Comparison of ENCODE assay signal across 36 cellular contexts in the genomic region with DNA sequence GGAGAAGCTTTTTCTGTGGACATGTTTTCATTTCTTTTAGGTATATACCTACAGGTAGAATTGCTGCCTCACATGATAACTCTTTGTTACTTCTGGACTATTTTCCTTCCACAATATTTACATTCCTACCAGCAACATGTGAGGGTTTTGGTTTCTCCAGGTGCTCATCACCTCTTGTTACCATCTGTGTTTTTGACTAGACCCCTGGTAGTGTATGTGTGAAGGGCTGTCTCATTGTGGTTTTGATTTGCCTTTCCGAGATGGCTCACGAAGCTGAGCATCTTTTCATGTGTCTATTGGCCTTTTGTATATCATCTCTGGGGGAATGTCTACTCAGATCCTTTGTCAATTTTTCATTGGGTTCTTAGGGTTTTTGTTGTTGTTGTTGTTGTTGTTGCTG. TPM values are rescaled to one million over a fixed set of nuclear protein-coding genes. Genes with fewer than 3 reads are reported as not detected.
"Had no signal": no experiment of that assay in that cellular context is flagged by ENCODE, and none has a peak within 500 bp of the region (broad histone marks: within the 10 kb centered on the region; RNA-seq: fewer than 3 reads in every experiment).

No MANE protein-coding gene starts in this region.

- H3K9me3 Mint-ChIP-seq: activated naive CD4-positive, alpha-beta T cell treated with anti-CD3 and anti-CD28 coated beads for 36 hours; activated naive CD4-positive, alpha-beta T cell treated with anti-CD3 and anti-CD28 coated beads, Interleukin-2, amount 10 ng/mL, durations not matched to agents 7 days and 5 days; activated naive CD4-positive, alpha-beta T cell treated with anti-CD3 and anti-CD28 coated beads, Interleukin-2, amount 50 U/mL, for 24 hours; activated naive CD4-positive, alpha-beta T cell treated with anti-CD3 and anti-CD28 coated beads, Interleukin-2, amount 50 U/mL, for 72 hours; activated naive CD8-positive, alpha-beta T cell treated with anti-CD3 and anti-CD28 coated beads for 36 hours; activated naive CD8-positive, alpha-beta T cell treated with anti-CD3 and anti-CD28 coated beads, Interleukin-2, amount 10 ng/mL, durations not matched to agents 7 days and 5 days; activated naive CD8-positive, alpha-beta T cell treated with anti-CD3 and anti-CD28 coated beads, Interleukin-2, amount 50 U/mL, for 24 hours; activated T-cell treated with anti-CD3 and anti-CD28 coated beads, Interleukin-2, amount 50 U/mL, for 4 hours; activated T-helper 1 cell treated with anti-CD3 and anti-CD28 coated beads, Interleukin-12 subunit alpha, Interleukin-12 subunit beta, Interleukin-2, Interleukin-4 antibody, amounts not matched to agents 30 ng/mL and 10 ng/mL and 1 ng/mL, durations not matched to agents 14 hours and 24 hours and 36 hours; activated T-helper 17 cell treated with anti-CD3 and anti-CD28 coated beads, Interleukin-2, amount 50 U/mL, for 72 hours; activated T-helper 2 cell treated with anti-CD3 and anti-CD28 coated beads, Interferon-gamma antibody, Interleukin-2, Interleukin-4, amounts not matched to agents 10 μg/mL and 5 μg/mL and 100 μg/mL, durations not matched to agents 14 hours and 24 hours and 36 hours; brain; central memory CD8-positive, alpha-beta T cell had no signal

- H3K4me3 Mint-ChIP-seq: activated naive CD4-positive, alpha-beta T cell treated with anti-CD3 and anti-CD28 coated beads for 36 hours; activated naive CD4-positive, alpha-beta T cell treated with anti-CD3 and anti-CD28 coated beads, Interleukin-2, amount 10 ng/mL, durations not matched to agents 7 days and 5 days; activated naive CD4-positive, alpha-beta T cell treated with anti-CD3 and anti-CD28 coated beads, Interleukin-2, amount 50 U/mL, for 24 hours; activated naive CD8-positive, alpha-beta T cell; activated naive CD8-positive, alpha-beta T cell treated with anti-CD3 and anti-CD28 coated beads for 36 hours; activated naive CD8-positive, alpha-beta T cell treated with anti-CD3 and anti-CD28 coated beads, Interleukin-2, amount 10 ng/mL, durations not matched to agents 7 days and 5 days; activated naive CD8-positive, alpha-beta T cell treated with anti-CD3 and anti-CD28 coated beads, Interleukin-2, amount 50 U/mL, for 24 hours; activated T-cell treated with anti-CD3 and anti-CD28 coated beads, Interleukin-2, amount 50 U/mL, for 4 hours; activated T-cell treated with anti-CD3 and anti-CD28 coated beads, Interleukin-2, amount 50 U/mL, for 72 hours; activated T-helper 1 cell treated with anti-CD3 and anti-CD28 coated beads, Interleukin-12 subunit alpha, Interleukin-12 subunit beta, Interleukin-2, Interleukin-4 antibody, amounts not matched to agents 30 ng/mL and 10 ng/mL and 1 ng/mL, durations not matched to agents 14 hours and 24 hours and 36 hours; activated T-helper 17 cell treated with anti-CD3 and anti-CD28 coated beads, Interleukin-2, amount 50 U/mL, for 72 hours; brain; central memory CD8-positive, alpha-beta T cell had no signal

- H3K4me1 ChIP-seq: adrenal gland, ascending aorta, body of pancreas, breast epithelium had no signal

- H3K9me3 ChIP-seq: adrenal gland, ascending aorta, body of pancreas, breast epithelium had no signal

- H3K27ac Mint-ChIP-seq: activated naive CD4-positive, alpha-beta T cell treated with anti-CD3 and anti-CD28 coated beads for 36 hours; activated naive CD4-positive, alpha-beta T cell treated with anti-CD3 and anti-CD28 coated beads, Interleukin-2, amount 10 ng/mL, durations not matched to agents 7 days and 5 days; activated naive CD4-positive, alpha-beta T cell treated with anti-CD3 and anti-CD28 coated beads, Interleukin-2, amount 50 U/mL, for 24 hours; activated naive CD4-positive, alpha-beta T cell treated with anti-CD3 and anti-CD28 coated beads, Interleukin-2, amount 50 U/mL, for 72 hours; activated naive CD8-positive, alpha-beta T cell; activated naive CD8-positive, alpha-beta T cell treated with anti-CD3 and anti-CD28 coated beads for 36 hours; activated naive CD8-positive, alpha-beta T cell treated with anti-CD3 and anti-CD28 coated beads, Interleukin-2, amount 10 ng/mL, durations not matched to agents 7 days and 5 days; activated naive CD8-positive, alpha-beta T cell treated with anti-CD3 and anti-CD28 coated beads, Interleukin-2, amount 50 U/mL, for 24 hours; activated T-cell treated with anti-CD3 and anti-CD28 coated beads, Interleukin-2, amount 50 U/mL, for 72 hours; activated T-helper 1 cell treated with anti-CD3 and anti-CD28 coated beads, Interleukin-12 subunit alpha, Interleukin-12 subunit beta, Interleukin-2, Interleukin-4 antibody, amounts not matched to agents 30 ng/mL and 10 ng/mL and 1 ng/mL, durations not matched to agents 14 hours and 24 hours and 36 hours; activated T-helper 17 cell treated with anti-CD3 and anti-CD28 coated beads, Interleukin-2, amount 50 U/mL, for 72 hours; activated T-helper 2 cell treated with anti-CD3 and anti-CD28 coated beads, Interferon-gamma antibody, Interleukin-2, Interleukin-4, amounts not matched to agents 10 μg/mL and 5 μg/mL and 100 μg/mL, durations not matched to agents 14 hours and 24 hours and 36 hours; brain had no signal

- ATAC-seq: activated naive CD4-positive, alpha-beta T cell treated with anti-CD3 and anti-CD28 coated beads, Interleukin-2, amount 50 U/mL, for 72 hours; activated naive CD8-positive, alpha-beta T cell treated with anti-CD3 and anti-CD28 coated beads, Interleukin-2, amount 50 U/mL, for 24 hours; activated T-cell treated with anti-CD3 and anti-CD28 coated beads, Interleukin-2, amount 50 U/mL, for 4 hours; activated T-cell treated with anti-CD3 and anti-CD28 coated beads, Interleukin-2, amount 50 U/mL, for 72 hours; activated T-helper 17 cell treated with anti-CD3 and anti-CD28 coated beads, Interleukin-2, amount 50 U/mL, for 72 hours; body of pancreas had no signal

- H3K27ac ChIP-seq: adrenal gland, ascending aorta, body of pancreas, brain microvascular endothelial cell, breast epithelium, cardiac muscle cell had no signal

- H3K27me3 Mint-ChIP-seq: activated naive CD4-positive, alpha-beta T cell treated with anti-CD3 and anti-CD28 coated beads, Interleukin-2, amount 10 ng/mL, durations not matched to agents 7 days and 5 days; central memory CD8-positive, alpha-beta T cell had no signal

- H3K4me1 Mint-ChIP-seq: activated naive CD4-positive, alpha-beta T cell treated with anti-CD3 and anti-CD28 coated beads, Interleukin-2, amount 10 ng/mL, durations not matched to agents 7 days and 5 days; activated naive CD4-positive, alpha-beta T cell treated with anti-CD3 and anti-CD28 coated beads, Interleukin-2, amount 50 U/mL, for 24 hours; activated naive CD8-positive, alpha-beta T cell treated with anti-CD3 and anti-CD28 coated beads for 36 hours; activated naive CD8-positive, alpha-beta T cell treated with anti-CD3 and anti-CD28 coated beads, Interleukin-2, amount 10 ng/mL, durations not matched to agents 7 days and 5 days; activated naive CD8-positive, alpha-beta T cell treated with anti-CD3 and anti-CD28 coated beads, Interleukin-2, amount 50 U/mL, for 24 hours; activated T-helper 17 cell treated with anti-CD3 and anti-CD28 coated beads, Interleukin-2, amount 50 U/mL, for 72 hours; brain; central memory CD8-positive, alpha-beta T cell had no signal

- DNase-seq: activated effector memory CD4-positive, alpha-beta T cell treated with anti-CD3 and anti-CD28 coated beads, Interleukin-2, amount 50 U/mL, for 16 hours; activated effector memory CD4-positive, alpha-beta T cell treated with Interleukin-2 at 50 U/mL for 16 hours; activated gamma-delta T cell; activated gamma-delta T cell treated with Interleukin-2 at 50 U/mL for 16 hours; activated naive CD4-positive, alpha-beta T cell; activated naive CD4-positive, alpha-beta T cell treated with anti-CD3 and anti-CD28 coated beads for 36 hours; activated naive CD4-positive, alpha-beta T cell treated with anti-CD3 and anti-CD28 coated beads, Interleukin-2, amount 10 ng/mL, durations not matched to agents 7 days and 5 days; activated naive CD4-positive, alpha-beta T cell treated with anti-CD3 and anti-CD28 coated beads, Interleukin-2, amount 50 U/mL, for 16 hours; activated naive CD4-positive, alpha-beta T cell treated with Interleukin-2 at 50 U/mL for 16 hours; activated naive CD8-positive, alpha-beta T cell treated with anti-CD3 and anti-CD28 coated beads for 36 hours; activated naive CD8-positive, alpha-beta T cell treated with anti-CD3 and anti-CD28 coated beads, Interleukin-2, amount 10 ng/mL, durations not matched to agents 7 days and 5 days; activated naive CD8-positive, alpha-beta T cell treated with anti-CD3 and anti-CD28 coated beads, Interleukin-2, amount 50 U/mL, for 24 hours; activated T-cell treated with anti-CD3 and anti-CD28 coated beads, Interleukin-2, amount 50 U/mL, for 4 hours; activated T-cell treated with anti-CD3 and anti-CD28 coated beads, Interleukin-2, amount 50 U/mL, for 48 hours; activated T-cell treated with anti-CD3 and anti-CD28 coated beads, Interleukin-2, amount 50 U/mL, for 72 hours; adrenal gland; amniotic stem cell; amygdala; anterior cingulate cortex; aorta; body of pancreas; brain microvascular endothelial cell; caudate nucleus; central memory CD4-positive, alpha-beta T cell; cerebellar nuclear complex had no signal

- H3K4me3 ChIP-seq: adrenal gland, ascending aorta, body of pancreas, breast epithelium, cardiac muscle cell had no signal

- H3K36me3 Mint-ChIP-seq: activated naive CD4-positive, alpha-beta T cell treated with anti-CD3 and anti-CD28 coated beads, Interleukin-2, amount 10 ng/mL, durations not matched to agents 7 days and 5 days; activated naive CD4-positive, alpha-beta T cell treated with anti-CD3 and anti-CD28 coated beads, Interleukin-2, amount 50 U/mL, for 24 hours; activated naive CD4-positive, alpha-beta T cell treated with anti-CD3 and anti-CD28 coated beads, Interleukin-2, amount 50 U/mL, for 72 hours; activated naive CD8-positive, alpha-beta T cell; activated naive CD8-positive, alpha-beta T cell treated with anti-CD3 and anti-CD28 coated beads for 36 hours; activated naive CD8-positive, alpha-beta T cell treated with anti-CD3 and anti-CD28 coated beads, Interleukin-2, amount 10 ng/mL, durations not matched to agents 7 days and 5 days; brain had no signal

- H3K27me3 ChIP-seq: ascending aorta, body of pancreas, brain microvascular endothelial cell, breast epithelium, cardiac muscle cell had no signal

- H3K36me3 ChIP-seq: adrenal gland, ascending aorta, brain microvascular endothelial cell, breast epithelium, cardiac muscle cell had no signal

RNA-seq across cellular contexts. Expression of gene RANBP17, which starts 17.2 kb away (rescaled TPM):
- total RNA-seq: activated naive CD4-positive, alpha-beta T cell treated with anti-CD3 and anti-CD28 coated beads for 36 hours; activated naive CD4-positive, alpha-beta T cell treated with anti-CD3 and anti-CD28 coated beads, Interleukin-2, amount 50 U/mL, for 72 hours; activated T-cell treated with anti-CD3 and anti-CD28 coated beads, Interleukin-2, amount 50 U/mL, for 72 hours; activated T-helper 1 cell treated with anti-CD3 and anti-CD28 coated beads, Interleukin-12 subunit alpha, Interleukin-12 subunit beta, Interleukin-2, Interleukin-4 antibody, amounts not matched to agents 30 ng/mL and 10 ng/mL and 1 ng/mL, durations not matched to agents 14 hours and 24 hours and 36 hours; activated T-helper 17 cell treated with anti-CD3 and anti-CD28 coated beads, Interleukin-2, amount 50 U/mL, for 72 hours; activated T-helper 2 cell treated with anti-CD3 and anti-CD28 coated beads, Interferon-gamma antibody, Interleukin-2, Interleukin-4, amounts not matched to agents 10 μg/mL and 5 μg/mL and 100 μg/mL, durations not matched to agents 14 hours and 24 hours and 36 hours had no signal
